Comparison of ENCODE assay signal across 10 cellular contexts in genomic region chr11:129960216-129961214, GRCh38. TPM values are rescaled to one million over a fixed set of nuclear protein-coding genes. Genes with fewer than 3 reads are reported as not detected.
A peak's percentile ranks its signal among the peaks of the same experiment; 100 is the strongest.
DNase-seq lines count a peak whose midpoint lies in the region; ATAC-seq and TF ChIP-seq lines count a peak whose summit lies in the region.
"Had no signal": no experiment of that assay in that cellular context is flagged by ENCODE, and none has a peak within 500 bp of the region (broad histone marks: within the 10 kb centered on the region; RNA-seq: fewer than 3 reads in every experiment).

No MANE protein-coding gene starts in this region.

- no peaks in the 10 kb centered on the region; a peak in 1 of 22 replicates for H4K20me1 ChIP-seq in BLaER1 treated with 17β-estradiol and CSF1 and Interleukin-3, amounts not matched to agents 10 nM and 100 nM

- H3K27me3 ChIP-seq in BLaER1 treated with 17β-estradiol and CSF1 and Interleukin-3, amounts not matched to agents 10 nM and 100 nM: no peaks in the 10 kb centered on the region
- H3K27me3 ChIP-seq: heart left ventricle had no signal

- no peak for DNase-seq in activated T-helper 2 cell treated with anti-CD3 and anti-CD28 coated beads, Interferon-gamma antibody, Interleukin-2, Interleukin-4, amounts not matched to agents 10 μg/mL and 5 μg/mL and 100 μg/mL, durations not matched to agents 14 hours and 24 hours and 36 hours (ENCODE audit: low spot score)
- no peak for DNase-seq in stimulated activated naive CD4-positive, alpha-beta T cell treated with Interleukin-2 at 50 U/mL for 16 hours (lab: John Stamatoyannopoulos, UW)
- DNase-seq in NCI-H748 (lab: John Stamatoyannopoulos, UW; ENCODE audit: unreplicated experiment) (no peak), glutamatergic neuron (no peak)
- DNase-seq: heart left ventricle had no signal

- H3K4me3 ChIP-seq in BLaER1 treated with 17β-estradiol and CSF1 and Interleukin-3, amounts not matched to agents 10 nM and 100 nM: no peak overlapping the region
- H3K4me3 ChIP-seq: heart left ventricle, thoracic aorta had no signal

- peak overlapping the region; percentile 24 to 59 (median 49); a peak in 19 of 22 replicates for H3K4me2 ChIP-seq in BLaER1 treated with 17β-estradiol and CSF1 and Interleukin-3, amounts not matched to agents 10 nM and 100 nM

- no peaks in the 10 kb centered on the region for H3K27me3 Mint-ChIP-seq in activated T-helper 2 cell treated with anti-CD3 and anti-CD28 coated beads, Interferon-gamma antibody, Interleukin-2, Interleukin-4, amounts not matched to agents 10 μg/mL and 5 μg/mL and 100 μg/mL, durations not matched to agents 14 hours and 24 hours and 36 hours (ENCODE audit: low read depth)
- no peaks in the 10 kb centered on the region for H3K27me3 Mint-ChIP-seq in stimulated activated memory B cell treated with anti-CD40 and anti-IgM and Interleukin-4, amounts not matched to agents 10 μg/mL and 1 μg/mL and 100 μg/mL, for 72 hours
- H3K27me3 Mint-ChIP-seq in glutamatergic neuron (ENCODE audit: unreplicated experiment): no peaks in the 10 kb centered on the region

- no peaks in the 10 kb centered on the region; a peak in 1 of 22 replicates for H3K9me3 ChIP-seq in BLaER1 treated with 17β-estradiol and CSF1 and Interleukin-3, amounts not matched to agents 10 nM and 100 nM (replicated peaks in 1 of 11)
- H3K9me3 ChIP-seq: heart left ventricle, thoracic aorta had no signal

- H3K36me3 ChIP-seq in BLaER1 treated with 17β-estradiol and CSF1 and Interleukin-3, amounts not matched to agents 10 nM and 100 nM: peaks cover 18 to 53% (median 31%) of the 10 kb centered on the region in 11 experiments

- H3K4me1 ChIP-seq in BLaER1 treated with 17β-estradiol and CSF1 and Interleukin-3, amounts not matched to agents 10 nM and 100 nM: peaks cover 32 to 67% (median 58%) of the 10 kb centered on the region in 10 experiments

- peaks cover 27% of the 10 kb centered on the region for H3K36me3 Mint-ChIP-seq in activated T-helper 2 cell treated with anti-CD3 and anti-CD28 coated beads, Interferon-gamma antibody, Interleukin-2, Interleukin-4, amounts not matched to agents 10 μg/mL and 5 μg/mL and 100 μg/mL, durations not matched to agents 14 hours and 24 hours and 36 hours (ENCODE audit: low read depth)
- peaks cover 48% of the 10 kb centered on the region for H3K36me3 Mint-ChIP-seq in stimulated activated memory B cell treated with anti-CD40 and anti-IgM and Interleukin-4, amounts not matched to agents 10 μg/mL and 1 μg/mL and 100 μg/mL, for 72 hours
- H3K36me3 Mint-ChIP-seq in glutamatergic neuron (ENCODE audit: unreplicated experiment): peaks cover 5% of the 10 kb centered on the region

- no peak for TF ChIP-seq CTCF in glutamatergic neuron (IDR thresholded peaks at IDR 0.05; ENCODE audit: partially characterized antibody, unreplicated experiment)

- H3K4me1 Mint-ChIP-seq in activated T-helper 2 cell treated with anti-CD3 and anti-CD28 coated beads, Interferon-gamma antibody, Interleukin-2, Interleukin-4, amounts not matched to agents 10 μg/mL and 5 μg/mL and 100 μg/mL, durations not matched to agents 14 hours and 24 hours and 36 hours (ENCODE audit: low read depth): peaks cover 25% of the 10 kb centered on the region
- H3K4me1 Mint-ChIP-seq in stimulated activated memory B cell treated with anti-CD40 and anti-IgM and Interleukin-4, amounts not matched to agents 10 μg/mL and 1 μg/mL and 100 μg/mL, for 72 hours: peaks cover 28% of the 10 kb centered on the region
- H3K4me1 Mint-ChIP-seq in glutamatergic neuron (ENCODE audit: low read depth, unreplicated experiment): peaks cover 4% of the 10 kb centered on the region

- H3K9ac ChIP-seq in BLaER1 treated with 17β-estradiol and CSF1 and Interleukin-3, amounts not matched to agents 10 nM and 100 nM: no peak overlapping the region

- no peaks in the 10 kb centered on the region for H3K9me3 Mint-ChIP-seq in activated T-helper 2 cell treated with anti-CD3 and anti-CD28 coated beads, Interferon-gamma antibody, Interleukin-2, Interleukin-4, amounts not matched to agents 10 μg/mL and 5 μg/mL and 100 μg/mL, durations not matched to agents 14 hours and 24 hours and 36 hours
- H3K9me3 Mint-ChIP-seq in stimulated activated memory B cell treated with anti-CD40 and anti-IgM and Interleukin-4, amounts not matched to agents 10 μg/mL and 1 μg/mL and 100 μg/mL, for 72 hours: no peaks in the 10 kb centered on the region
- no peaks in the 10 kb centered on the region for H3K9me3 Mint-ChIP-seq in glutamatergic neuron (ENCODE audit: unreplicated experiment)

- no peak overlapping the region for H3K4me3 Mint-ChIP-seq in activated T-helper 2 cell treated with anti-CD3 and anti-CD28 coated beads, Interferon-gamma antibody, Interleukin-2, Interleukin-4, amounts not matched to agents 10 μg/mL and 5 μg/mL and 100 μg/mL, durations not matched to agents 14 hours and 24 hours and 36 hours (ENCODE audit: low read depth)
- H3K4me3 Mint-ChIP-seq in stimulated activated memory B cell treated with anti-CD40 and anti-IgM and Interleukin-4, amounts not matched to agents 10 μg/mL and 1 μg/mL and 100 μg/mL, for 72 hours: peak overlapping the region; percentile 51
- no peak overlapping the region for H3K4me3 Mint-ChIP-seq in glutamatergic neuron (ENCODE audit: unreplicated experiment)

- ATAC-seq in GM19324 (IDR thresholded peaks at IDR 0.05; ENCODE audit: low FRiP score, unreplicated experiment) (peak; percentile 53), HG03175 (IDR thresholded peaks at IDR 0.05; ENCODE audit: unreplicated experiment) (peak; percentile 94)
- ATAC-seq in stimulated activated memory B cell treated with anti-CD40 and anti-IgM and Interleukin-4, amounts not matched to agents 10 μg/mL and 1 μg/mL and 100 μg/mL, for 72 hours: peak; percentile 92

- intact Hi-C loops in activated T-helper 2 cell treated with anti-CD3 and anti-CD28 coated beads, Interferon-gamma antibody, Interleukin-2, Interleukin-4, amounts not matched to agents 10 μg/mL and 5 μg/mL and 100 μg/mL, durations not matched to agents 14 hours and 24 hours and 36 hours (cut with micrococcal nuclease): loop anchor here (1.0 kb wide), 2 partner anchors 8 to 43 kb away; no protein-coding TSS in a partner anchor

- H3K27ac Mint-ChIP-seq in activated T-helper 2 cell treated with anti-CD3 and anti-CD28 coated beads, Interferon-gamma antibody, Interleukin-2, Interleukin-4, amounts not matched to agents 10 μg/mL and 5 μg/mL and 100 μg/mL, durations not matched to agents 14 hours and 24 hours and 36 hours: peak overlapping the region; percentile 65
- H3K27ac Mint-ChIP-seq in stimulated activated memory B cell treated with anti-CD40 and anti-IgM and Interleukin-4, amounts not matched to agents 10 μg/mL and 1 μg/mL and 100 μg/mL, for 72 hours: peak overlapping the region; percentile 85
- no peak overlapping the region for H3K27ac Mint-ChIP-seq in glutamatergic neuron (ENCODE audit: unreplicated experiment)

- peak overlapping the region in 5 of 11 experiments; percentile 0 to 37 (median 11); a peak in 7 of 22 replicates for H3K27ac ChIP-seq in BLaER1 treated with 17β-estradiol and CSF1 and Interleukin-3, amounts not matched to agents 10 nM and 100 nM
- H3K27ac ChIP-seq: heart left ventricle, thoracic aorta had no signal

RNA-seq across cellular contexts. Expression of gene PRDM10, which starts 42.1 kb away (rescaled TPM):
- total RNA-seq in activated T-helper 2 cell treated with anti-CD3 and anti-CD28 coated beads, Interferon-gamma antibody, Interleukin-2, Interleukin-4, amounts not matched to agents 10 μg/mL and 5 μg/mL and 100 μg/mL, durations not matched to agents 14 hours and 24 hours and 36 hours: 15.3 and 15.5 TPM in 2 replicates
- 19.8 TPM for total RNA-seq in glutamatergic neuron (ENCODE audit: unreplicated experiment)
